Comparison of ENCODE assay signal across 8 cellular contexts in the genomic region with DNA sequence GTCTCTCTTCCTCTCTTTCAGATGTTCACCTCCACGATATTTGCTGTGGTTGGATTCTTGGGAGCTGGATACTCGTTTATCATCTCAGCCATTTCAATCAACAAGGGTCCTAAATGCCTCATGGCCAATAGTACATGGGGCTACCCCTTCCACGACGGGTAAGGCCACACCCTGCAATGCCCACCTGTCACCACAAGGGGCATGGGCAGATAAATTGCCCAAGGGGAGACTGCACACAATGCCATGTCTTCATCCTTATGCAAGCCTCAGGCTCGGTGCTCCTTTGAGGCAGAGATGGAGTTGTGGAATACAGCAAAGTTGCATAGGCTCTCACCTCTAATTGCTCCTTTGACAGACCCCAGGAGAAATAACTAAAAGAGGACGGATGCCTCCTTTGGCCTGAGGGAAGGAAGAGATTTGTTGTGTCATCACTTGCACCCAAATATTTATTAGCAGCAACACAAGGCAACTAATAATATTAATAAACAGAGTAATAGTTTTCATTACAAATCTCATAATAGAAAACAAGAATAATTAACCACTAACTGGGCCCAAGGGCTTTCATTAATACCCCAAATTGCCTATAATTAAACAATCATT. TPM values are rescaled to one million over a fixed set of nuclear protein-coding genes. Genes with fewer than 3 reads are reported as not detected.
DNase-seq lines count a peak whose midpoint lies in the region; ATAC-seq and TF ChIP-seq lines count a peak whose summit lies in the region.

No MANE protein-coding gene starts in this region.

- ATAC-seq in HG02759 (IDR thresholded peaks at IDR 0.05; ENCODE audit: unreplicated experiment) = peak; percentile 83
- ATAC-seq in gastroesophageal sphincter = no peak
- ATAC-seq in GM19452 (IDR thresholded peaks at IDR 0.05; ENCODE audit: unreplicated experiment) = no peak

- H3K36me3 ChIP-seq in breast epithelium (no peaks in the 10 kb centered on the region), gastroesophageal sphincter (no peaks in the 10 kb centered on the region)

- H3K9me3 Mint-ChIP-seq in MCF 10A (ENCODE audit: unreplicated experiment) = no peaks in the 10 kb centered on the region

- H3K4me3 ChIP-seq in breast epithelium (no peak overlapping the region), fibroblast of pulmonary artery (replicated peaks; ENCODE audit: low read depth, low read length) (no peak overlapping the region), gastroesophageal sphincter (no peak overlapping the region)

- H3K27ac ChIP-seq in breast epithelium (no peak overlapping the region), gastroesophageal sphincter (no peak overlapping the region)

- peaks cover 15% of the 10 kb centered on the region for H3K27me3 Mint-ChIP-seq in MCF 10A (ENCODE audit: insufficient read depth, unreplicated experiment)

- no peak for TF ChIP-seq EP300 in gastroesophageal sphincter (IDR thresholded peaks at IDR 0.05)

- H3K27me3 ChIP-seq in breast epithelium (no peaks in the 10 kb centered on the region), gastroesophageal sphincter (no peaks in the 10 kb centered on the region)

- TF ChIP-seq POLR2A in breast epithelium (IDR thresholded peaks at IDR 0.05) (no peak), gastroesophageal sphincter (IDR thresholded peaks at IDR 0.05) (no peak)

- intact Hi-C loops in MCF 10A (cut with micrococcal nuclease) = no loop called here
- intact Hi-C loops in breast epithelium (cut with DNase I; ENCODE audit: low total_unique reads) = no loop called here

- H3K4me3 Mint-ChIP-seq in MCF 10A (ENCODE audit: unreplicated experiment) = no peak overlapping the region

- no peaks in the 10 kb centered on the region for H3K4me1 ChIP-seq in breast epithelium
- H3K4me1 ChIP-seq in gastroesophageal sphincter = peaks cover 0 to 8% (median 0%) of the 10 kb centered on the region in 3 donors

- 59 to 72% methylated on average over 3 of the region's 6 CpGs for WGBS in gastroesophageal sphincter (ENCODE audit: low coverage in 1 of 2), 2 donors

- in situ Hi-C loops in SK-MEL-5 (cut with HindIII; ENCODE audit: low pct_unique_long_range_greater_than_20kb, low sequenced_read_pairs) = no loop called here

- CTCF ChIA-PET in MCF 10A (lab: Yijun Ruan, JAX) = interaction anchor here (0.6 to 1.8 kb wide), 12 partner anchors 9 to 876 kb away, joined by 3 to 7 read pairs (median 4); no protein-coding TSS in a partner anchor

- no peak overlapping the region for H3K27ac Mint-ChIP-seq in MCF 10A (ENCODE audit: low read depth, unreplicated experiment)

- DNase-seq in MCF 10A (ENCODE audit: unreplicated experiment) (peak; percentile 37), breast epithelium (ENCODE audit: low spot score in 2 of 2) (no peak), SK-MEL-5 (ENCODE audit: low read depth, low spot score) (peak; percentile 64), fibroblast of pulmonary artery (ENCODE audit: low read depth) (no peak), hepatic stellate cell (ENCODE audit: low spot score) (no peak)

- H3K9me3 ChIP-seq in breast epithelium = no peaks in the 10 kb centered on the region
- no peaks in the 10 kb centered on the region for H3K9me3 ChIP-seq in gastroesophageal sphincter

- no peaks in the 10 kb centered on the region for H3K4me1 Mint-ChIP-seq in MCF 10A (ENCODE audit: insufficient read depth, unreplicated experiment)

- BruUV-seq in MCF 10A (replicated peaks; lab: Mats Ljungman, UMichigan) = no TSS peak

- POLR2A ChIA-PET in MCF 10A (lab: Yijun Ruan, JAX) = interaction anchor here (1.4 kb wide), 1 partner anchor 10 kb away, joined by 4 read pairs; no protein-coding TSS in a partner anchor

- H3K36me3 Mint-ChIP-seq in MCF 10A (ENCODE audit: insufficient read depth, unreplicated experiment) = no peaks in the 10 kb centered on the region

- TF ChIP-seq CTCF in MCF 10A (IDR thresholded peaks at IDR 0.05; ENCODE audit: unreplicated experiment) (peak; percentile 16), breast epithelium (IDR thresholded peaks at IDR 0.05) (no peak), fibroblast of pulmonary artery (IDR thresholded peaks at IDR 0.05; ENCODE audit: low read length, missing control alignments) (peak; percentile 43), gastroesophageal sphincter (IDR thresholded peaks at IDR 0.05) (peak in 2 of 4 experiments; percentile 7 to 20)

RNA-seq across cellular contexts. Expression of gene TM4SF4, which starts 13.2 kb away (rescaled TPM):
- total RNA-seq in MCF 10A (2022) = not detected in 2 replicates
- 1 to 10 TPM in 1 of 3 donors, not detected in 2; 1.6 TPM for total RNA-seq in breast epithelium
- not detected in 2 replicates for total RNA-seq in SK-MEL-5 (2014; rRNA removed; shearing (Covaris generic))
- polyA plus RNA-seq in SK-MEL-5 (2015; cell fraction: cytosol; rRNA removed) = not detected in 2 replicates
- polyA plus RNA-seq in SK-MEL-5 (2015; cell fraction: nucleus; rRNA removed) = not detected in 2 replicates
- total RNA-seq in gastroesophageal sphincter = 1 to 10 TPM in 3 of 4 donors, not detected in 1; 1.3 to 3.2 (median 2.2) TPM

Comparison
In these comparisons a context has a peak if more than half of its experiments do, and no peak if none do; other contexts are left out.
1. DNase-seq: peak in MCF 10A (single experiment) and SK-MEL-5 (single experiment); none in breast epithelium (0 of 2), fibroblast of pulmonary artery (single experiment) and hepatic stellate cell (single experiment).
2. CTCF ChIP-seq: peak in MCF 10A (single experiment) and fibroblast of pulmonary artery (single experiment); none in breast epithelium (0 of 3).